17 cellular contexts compared by ENCODE assay signal in genomic region chr1:160436975-160437374, GRCh38. TPM values are rescaled to one million over a fixed set of nuclear protein-coding genes. Genes with fewer than 3 reads are reported as not detected.
A peak's percentile ranks its signal among the peaks of the same experiment; 100 is the strongest.
DNase-seq lines count a peak whose midpoint lies in the region; ATAC-seq, FAIRE-seq and TF ChIP-seq lines count a peak whose summit lies in the region.
"Had no signal": no experiment of that assay in that cellular context is flagged by ENCODE, and none has a peak within 500 bp of the region (broad histone marks: within the 10 kb centered on the region; RNA-seq: fewer than 3 reads in every experiment).

No MANE protein-coding gene starts in this region.

- FAIRE-seq in GM12891 (lab: Jason Lieb, UNC), result peak; percentile 66
- FAIRE-seq: urothelium cell line had no signal

- peak overlapping the region; percentile 82 to 99 (median 96) for H3K27ac Mint-ChIP-seq in CD4-positive, CD25-positive, alpha-beta regulatory T cell
- peak overlapping the region; percentile 97 for H3K27ac Mint-ChIP-seq in activated B cell treated with CpG ODN at 0.5 μM for 24 hours

- H3K9me3 ChIP-seq in CD4-positive, CD25-positive, alpha-beta regulatory T cell (ENCODE audit: control insufficient read depth in 2 of 2, low read length in 2 of 2), result no peaks in the 10 kb centered on the region
- no peaks in the 10 kb centered on the region for H3K9me3 ChIP-seq in lower lobe of right lung
- H3K9me3 ChIP-seq: gastroesophageal sphincter, stomach had no signal

- ATAC-seq in CD4-positive, CD25-positive, alpha-beta regulatory T cell (ENCODE audit: low read depth in 2 of 2), result no peak
- ATAC-seq in activated B cell treated with CpG ODN at 0.5 μM for 24 hours (ENCODE audit: low read depth), result no peak
- no peak for ATAC-seq in lower lobe of right lung
- ATAC-seq in GM21390 (IDR thresholded peaks at IDR 0.05; ENCODE audit: unreplicated experiment), result no peak
- ATAC-seq: gastroesophageal sphincter, HCT116 had no signal

- CTCF ChIA-PET in activated B cell treated with CpG ODN at 0.5 μM for 24 hours (lab: Charles Lee), result no interaction called here

- peak overlapping the region in 1 of 4 donors; percentile 44 for H3K4me3 Mint-ChIP-seq in CD4-positive, CD25-positive, alpha-beta regulatory T cell
- H3K4me3 Mint-ChIP-seq in activated B cell treated with CpG ODN at 0.5 μM for 24 hours, result peak overlapping the region; percentile 15

- no peaks in the 10 kb centered on the region for H3K36me3 ChIP-seq in CD4-positive, CD25-positive, alpha-beta regulatory T cell (ENCODE audit: control insufficient read depth, insufficient read depth, low read length)
- H3K36me3 ChIP-seq in lower lobe of right lung, result no peaks in the 10 kb centered on the region
- H3K36me3 ChIP-seq: gastroesophageal sphincter, stomach had no signal

- H3K4me1 Mint-ChIP-seq in CD4-positive, CD25-positive, alpha-beta regulatory T cell, result peaks cover 16 to 43% (median 37%) of the 10 kb centered on the region in 4 donors
- H3K4me1 Mint-ChIP-seq in activated B cell treated with CpG ODN at 0.5 μM for 24 hours, result peaks cover 74% of the 10 kb centered on the region

- intact Hi-C loops in activated B cell treated with CpG ODN at 0.5 μM for 24 hours (cut with micrococcal nuclease) (loop anchor here (1.0 kb wide), 1 partner anchor 7 kb away; no protein-coding TSS in a partner anchor), lower lobe of right lung (cut with DNase I) (no loop called here)

- H3K9me3 Mint-ChIP-seq in CD4-positive, CD25-positive, alpha-beta regulatory T cell, result peaks cover 0 to 6% (median 0%) of the 10 kb centered on the region in 7 donors
- H3K9me3 Mint-ChIP-seq in activated B cell treated with CpG ODN at 0.5 μM for 24 hours, result peaks cover 10% of the 10 kb centered on the region

- peak overlapping the region; percentile 75 for H3K27ac ChIP-seq in CD4-positive, CD25-positive, alpha-beta regulatory T cell (ENCODE audit: insufficient read depth, low read length, poor library complexity, severe bottlenecking)
- H3K27ac ChIP-seq in lower lobe of right lung, result peak overlapping the region; percentile 56
- H3K27ac ChIP-seq: C4-2B, gastroesophageal sphincter had no signal

- no peak for DNase-seq in CD4-positive, CD25-positive, alpha-beta regulatory T cell
- DNase-seq in GM12891 (ENCODE audit: insufficient read length, low spot score), result no peak
- DNase-seq in activated B cell treated with CpG ODN at 0.5 μM for 24 hours, result no peak
- DNase-seq in lower lobe of right lung, result no peak
- DNase-seq in AML-193 (lab: John Stamatoyannopoulos, UW), result no peak
- DNase-seq in mesenteric fat pad (ENCODE audit: low spot score), result no peak
- DNase-seq: central memory CD4-positive, alpha-beta T cell; NCI-H1092; NCI-H2171 treated with DMSO at 0.1 percent for 48 hours; NK-92 treated with Interleukin-12 subunit alpha and Interleukin-12 subunit beta, amount 100 ng/mL, for 24 hours; SHP77 treated with DMSO at 0.1 percent for 48 hours; stomach had no signal

- H3K27me3 Mint-ChIP-seq in CD4-positive, CD25-positive, alpha-beta regulatory T cell, result no peaks in the 10 kb centered on the region
- H3K27me3 Mint-ChIP-seq in activated B cell treated with CpG ODN at 0.5 μM for 24 hours, result no peaks in the 10 kb centered on the region

- H3K27me3 ChIP-seq in CD4-positive, CD25-positive, alpha-beta regulatory T cell (ENCODE audit: control insufficient read depth, insufficient read depth, low read length), result no peaks in the 10 kb centered on the region
- no peaks in the 10 kb centered on the region for H3K27me3 ChIP-seq in lower lobe of right lung (ENCODE audit: low read depth)
- H3K27me3 ChIP-seq: gastroesophageal sphincter, stomach had no signal

- peak overlapping the region; percentile 67 for H3K4me3 ChIP-seq in CD4-positive, CD25-positive, alpha-beta regulatory T cell (ENCODE audit: low read depth, low read length)
- H3K4me3 ChIP-seq in lower lobe of right lung, result no peak overlapping the region
- H3K4me3 ChIP-seq: gastroesophageal sphincter, stomach had no signal

- TF ChIP-seq CTCF in activated B cell treated with CpG ODN at 0.5 μM for 24 hours (IDR thresholded peaks at IDR 0.05) (no peak), lower lobe of right lung (IDR thresholded peaks at IDR 0.05) (no peak)

- TF ChIP-seq POLR2A in GM12891 (IDR thresholded peaks at IDR 0.05; ENCODE audit: low read depth, low read length), result no peak

- H3K4me1 ChIP-seq in CD4-positive, CD25-positive, alpha-beta regulatory T cell (ENCODE audit: control insufficient read depth, insufficient read depth, low read length, poor library complexity, severe bottlenecking), result peaks cover 33% of the 10 kb centered on the region
- H3K4me1 ChIP-seq in lower lobe of right lung, result peaks cover 14% of the 10 kb centered on the region
- H3K4me1 ChIP-seq: gastroesophageal sphincter had no signal

- POLR2A ChIA-PET in activated B cell treated with CpG ODN at 0.5 μM for 24 hours (lab: Charles Lee), result interaction anchor here (0.6 to 1.2 kb wide), 3 partner anchors 17 to 51 kb away, joined by 3 read pairs; no protein-coding TSS in a partner anchor

- H3K36me3 Mint-ChIP-seq in CD4-positive, CD25-positive, alpha-beta regulatory T cell, result no peaks in the 10 kb centered on the region
- H3K36me3 Mint-ChIP-seq in activated B cell treated with CpG ODN at 0.5 μM for 24 hours (ENCODE audit: low read depth), result peaks cover 16% of the 10 kb centered on the region

TF ChIP-seq in GM12891, 5 proteins besides CTCF, POLR2A, EP300 and RAD21:
- TF ChIP-seq PAX5 (IDR thresholded peaks at IDR 0.05; ENCODE audit: insufficient read depth, low read length, severe bottlenecking) (no peak), POU2F2 (IDR thresholded peaks at IDR 0.05; ENCODE audit: low read depth, low read length) (no peak), SPI1 (IDR thresholded peaks at IDR 0.05; ENCODE audit: low read depth, low read length) (no peak), POLR2AphosphoS5 (IDR thresholded peaks at IDR 0.05; ENCODE audit: low read depth, low read length) (no peak), TAF1 (IDR thresholded peaks at IDR 0.05; ENCODE audit: low read depth, low read length) (no peak)

RNA-seq across cellular contexts. Expression of gene VANGL2, which starts 36.6 kb away (rescaled TPM):
- total RNA-seq in CD4-positive, CD25-positive, alpha-beta regulatory T cell, result 0.07 TPM
- not detected for polyA plus RNA-seq in CD4-positive, CD25-positive, alpha-beta regulatory T cell
- 0.78 TPM for polyA plus RNA-seq in GM12891 (2012; ENCODE audit: low read depth, missing spikeins)
- total RNA-seq in activated B cell treated with CpG ODN at 0.5 μM for 24 hours (4.1 and 5.5 TPM in 2 replicates), lower lobe of right lung (7.5 TPM), mesenteric fat pad (1.7 TPM)
